Comparison of ENCODE assay signal across 20 cellular contexts in genomic region chr7:13777242-13777641, GRCh38.
DNase-seq lines count a peak whose midpoint lies in the region; ATAC-seq and TF ChIP-seq lines count a peak whose summit lies in the region.
"Had no signal": no experiment of that assay in that cellular context is flagged by ENCODE, and none has a peak within 500 bp of the region (broad histone marks: within the 10 kb centered on the region; RNA-seq: fewer than 3 reads in every experiment).

No MANE protein-coding gene starts in this region.

- H3K36me3 ChIP-seq in osteoblast (ENCODE audit: insufficient read depth, low read length), result no peaks in the 10 kb centered on the region
- H3K36me3 ChIP-seq: BLaER1, HAP-1 had no signal

- H2AFZ ChIP-seq in osteoblast (ENCODE audit: low read length), result peak overlapping the region; percentile 33
- H2AFZ ChIP-seq: GM23338 had no signal

- H3K27ac Mint-ChIP-seq in activated T-cell treated with anti-CD3 and anti-CD28 coated beads, Interleukin-2, amount 50 U/mL, for 72 hours, result peak overlapping the region; percentile 60
- H3K27ac Mint-ChIP-seq: B cell; CD4-positive, CD25-positive, alpha-beta regulatory T cell; CD8-positive, alpha-beta T cell; GM23338 had no signal

- H3K4me1 Mint-ChIP-seq in activated T-cell treated with anti-CD3 and anti-CD28 coated beads, Interleukin-2, amount 50 U/mL, for 72 hours (ENCODE audit: low read depth), result no peaks in the 10 kb centered on the region
- H3K4me1 Mint-ChIP-seq in activated T-cell treated with anti-CD3 and anti-CD28 coated beads, Interleukin-2, amount 50 U/mL, for 4 hours (ENCODE audit: low read depth), result peaks cover 7% of the 10 kb centered on the region
- H3K4me1 Mint-ChIP-seq: B cell; CD4-positive, CD25-positive, alpha-beta regulatory T cell had no signal

- no peak for ATAC-seq in activated T-cell treated with anti-CD3 and anti-CD28 coated beads, Interleukin-2, amount 50 U/mL, for 72 hours (replicated peaks in 1 of 2)
- no peak for ATAC-seq in activated T-cell treated with anti-CD3 and anti-CD28 coated beads, Interleukin-2, amount 50 U/mL, for 4 hours
- ATAC-seq in HG03095 (IDR thresholded peaks at IDR 0.05; ENCODE audit: unreplicated experiment) (no peak), HG03354 (IDR thresholded peaks at IDR 0.05; ENCODE audit: poor library complexity, severe bottlenecking, unreplicated experiment) (no peak)
- ATAC-seq: CD8-positive, alpha-beta T cell; GM12878; GM23338 had no signal

- no peaks in the 10 kb centered on the region for H3K27me3 ChIP-seq in osteoblast (ENCODE audit: insufficient read depth, low read length)
- H3K27me3 ChIP-seq: BLaER1 had no signal

- no peak overlapping the region for H3K27ac ChIP-seq in osteoblast (ENCODE audit: low read depth, low read length)
- H3K27ac ChIP-seq: 22Rv1, BLaER1, C4-2B had no signal

- no peak overlapping the region for H3K4me2 ChIP-seq in osteoblast (ENCODE audit: insufficient read depth, low read length)
- H3K4me2 ChIP-seq: BLaER1, GM23338 had no signal

- H3K4me3 Mint-ChIP-seq in activated T-cell treated with anti-CD3 and anti-CD28 coated beads, Interleukin-2, amount 50 U/mL, for 72 hours, result no peak overlapping the region
- H3K4me3 Mint-ChIP-seq in activated T-cell treated with anti-CD3 and anti-CD28 coated beads, Interleukin-2, amount 50 U/mL, for 4 hours, result no peak overlapping the region
- H3K4me3 Mint-ChIP-seq: B cell; CD4-positive, CD25-positive, alpha-beta regulatory T cell; CD8-positive, alpha-beta T cell; GM23338 had no signal

- no peaks in the 10 kb centered on the region for H3K36me3 Mint-ChIP-seq in activated T-cell treated with anti-CD3 and anti-CD28 coated beads, Interleukin-2, amount 50 U/mL, for 72 hours (ENCODE audit: insufficient read depth in 2 of 2)
- no peaks in the 10 kb centered on the region for H3K36me3 Mint-ChIP-seq in activated T-cell treated with anti-CD3 and anti-CD28 coated beads, Interleukin-2, amount 50 U/mL, for 4 hours (ENCODE audit: insufficient read depth)
- H3K36me3 Mint-ChIP-seq: CD4-positive, CD25-positive, alpha-beta regulatory T cell; CD8-positive, alpha-beta T cell had no signal

- H3K4me1 ChIP-seq in osteoblast (ENCODE audit: insufficient read depth, low read length), result peaks cover 18% of the 10 kb centered on the region
- H3K4me1 ChIP-seq: BLaER1, Caco-2, HAP-1 had no signal

- peaks cover 0 to 2% of the 10 kb centered on the region in 2 donors for H3K9me3 Mint-ChIP-seq in activated T-cell treated with anti-CD3 and anti-CD28 coated beads, Interleukin-2, amount 50 U/mL, for 72 hours
- no peaks in the 10 kb centered on the region for H3K9me3 Mint-ChIP-seq in activated T-cell treated with anti-CD3 and anti-CD28 coated beads, Interleukin-2, amount 50 U/mL, for 4 hours
- H3K9me3 Mint-ChIP-seq: CD8-positive, alpha-beta T cell; GM23338 had no signal

- no peak for DNase-seq in activated T-cell treated with anti-CD3 and anti-CD28 coated beads, Interleukin-2, amount 50 U/mL, for 72 hours
- DNase-seq in activated T-cell treated with anti-CD3 and anti-CD28 coated beads, Interleukin-2, amount 50 U/mL, for 4 hours, result no peak
- DNase-seq in OCI-M1 (lab: John Stamatoyannopoulos, UW) (peak; percentile 21), osteoblast (ENCODE audit: insufficient read length, low spot score, missing footprints) (no peak)
- DNase-seq: Caco-2; CD4-positive, CD25-positive, alpha-beta regulatory T cell; CD8-positive, alpha-beta T cell; DMS 273 treated with DMSO at 0.1 percent for 48 hours; DMS79; EL; GDM1 had no signal

- no peaks in the 10 kb centered on the region for H4K20me1 ChIP-seq in osteoblast (ENCODE audit: insufficient read depth, low read length)
- H4K20me1 ChIP-seq: BLaER1 had no signal

- no peaks in the 10 kb centered on the region for H3K9me3 ChIP-seq in osteoblast (ENCODE audit: low read depth, low read length)
- H3K9me3 ChIP-seq: BLaER1, Caco-2, HAP-1 had no signal

- no peak for TF ChIP-seq CTCF in osteoblast (IDR thresholded peaks at IDR 0.05; ENCODE audit: extremely low read depth, low read depth, low read length)

- H3K27me3 Mint-ChIP-seq in activated T-cell treated with anti-CD3 and anti-CD28 coated beads, Interleukin-2, amount 50 U/mL, for 72 hours (ENCODE audit: low read depth), result no peaks in the 10 kb centered on the region
- no peaks in the 10 kb centered on the region for H3K27me3 Mint-ChIP-seq in activated T-cell treated with anti-CD3 and anti-CD28 coated beads, Interleukin-2, amount 50 U/mL, for 4 hours (ENCODE audit: low read depth)
- H3K27me3 Mint-ChIP-seq: B cell; CD4-positive, CD25-positive, alpha-beta regulatory T cell had no signal

- no peaks in the 10 kb centered on the region for H3K79me2 ChIP-seq in osteoblast (ENCODE audit: insufficient read depth, low read length)

- H3K4me3 ChIP-seq in osteoblast (ENCODE audit: insufficient read depth, low read length), result no peak overlapping the region
- H3K4me3 ChIP-seq: BLaER1, GM12878, GM23338, HAP-1 had no signal
